18 cellular contexts compared by ENCODE assay signal in genomic region chr10:25766687-25767221, GRCh38.
A peak's percentile ranks its signal among the peaks of the same experiment; 100 is the strongest.
DNase-seq lines count a peak whose midpoint lies in the region; ATAC-seq, FAIRE-seq and TF ChIP-seq lines count a peak whose summit lies in the region.
"Had no signal": no experiment of that assay in that cellular context is flagged by ENCODE, and none has a peak within 500 bp of the region (broad histone marks: within the 10 kb centered on the region; RNA-seq: fewer than 3 reads in every experiment).

No MANE protein-coding gene starts in this region.

- ATAC-seq in SK-N-SH treated with all-trans-retinoic acid at 6 μM for 48 hours (no peak), HG03025 (IDR thresholded peaks at IDR 0.05; ENCODE audit: low FRiP score, unreplicated experiment) (no peak)
- ATAC-seq: left lobe of liver; stimulated activated naive CD8-positive, alpha-beta T cell treated with anti-CD3 and anti-CD28 coated beads, Interleukin-15, Interleukin-2, amounts not matched to agents 100 U/mL and 50 U/mL, for 24 hours had no signal

- DNase-seq in HEK293T (ENCODE audit: extremely low spot score) (no peak), hepatocyte (ENCODE audit: low spot score) (no peak), NCI-H1105 (lab: John Stamatoyannopoulos, UW) (no peak), GM12892 (ENCODE audit: insufficient read length) (no peak)
- no peak for DNase-seq in activated CD4-positive, alpha-beta T cell treated with anti-CD3 and anti-CD28 coated beads, Interleukin-2, amount 50 U/mL, for 1 hour
- DNase-seq: activated gamma-delta T cell; anterior cingulate cortex; NCI-H1694 treated with DMSO at 0.1 percent for 48 hours; NCI-H526 treated with DMSO at 0.1 percent for 48 hours; RPMI8226; stimulated activated CD4-positive, alpha-beta T cell treated with anti-CD3 and anti-CD28 coated beads, Interleukin-12 subunit alpha, Interleukin-12 subunit beta, amount 100 ng/mL, for 4 hours; stimulated activated naive CD8-positive, alpha-beta T cell treated with anti-CD3 and anti-CD28 coated beads, Interleukin-15, Interleukin-2, amounts not matched to agents 100 U/mL and 50 U/mL, for 24 hours had no signal

- H3K4me1 ChIP-seq in hepatocyte (ENCODE audit: insufficient read depth) = no peaks in the 10 kb centered on the region
- H3K4me1 ChIP-seq in neuron (ENCODE audit: insufficient read depth, low read length) = peaks cover 22% of the 10 kb centered on the region

- H3K27ac ChIP-seq in hepatocyte = no peak overlapping the region
- H3K27ac ChIP-seq: coronary artery had no signal

- no peak for FAIRE-seq in GM12892 (lab: Jason Lieb, UNC)
- FAIRE-seq: G401.6 had no signal

- H3K36me3 ChIP-seq in hepatocyte (replicated peaks; ENCODE audit: insufficient read depth, low read depth) (no peaks in the 10 kb centered on the region), neuron (ENCODE audit: insufficient read depth, low read length) (no peaks in the 10 kb centered on the region)

- H3K9me3 ChIP-seq in hepatocyte (ENCODE audit: low read depth) (no peaks in the 10 kb centered on the region), neuron (ENCODE audit: low read length) (peaks cover 3% of the 10 kb centered on the region)

- no peak for TF ChIP-seq POLR2A in GM12892 (IDR thresholded peaks at IDR 0.05; ENCODE audit: low read depth, low read length)

- H2AFZ ChIP-seq in hepatocyte (peak overlapping the region; percentile 62), neuron (ENCODE audit: low read depth, low read length) (peak overlapping the region; percentile 36)

- H3K79me2 ChIP-seq in hepatocyte = no peaks in the 10 kb centered on the region

- H3K9me2 ChIP-seq in hepatocyte (replicated peaks; ENCODE audit: insufficient read depth) = no peaks in the 10 kb centered on the region

- H4K20me1 ChIP-seq in hepatocyte (ENCODE audit: insufficient read depth, poor library complexity, severe bottlenecking) = no peaks in the 10 kb centered on the region

- no peak for TF ChIP-seq CTCF in hepatocyte (IDR thresholded peaks at IDR 0.05; ENCODE audit: poor library complexity)

- CTCF ChIA-PET in HEK293T (lab: Yijun Ruan, JAX) = no interaction called here

- H3K4me2 ChIP-seq in hepatocyte = peak overlapping the region; percentile 74

- H3K4me3 ChIP-seq in hepatocyte (no peak overlapping the region), neuron (ENCODE audit: low read length) (peak overlapping the region; percentile 51)
- H3K4me3 ChIP-seq: coronary artery had no signal

- H3K27me3 ChIP-seq in hepatocyte (peaks cover 26% of the 10 kb centered on the region), neuron (ENCODE audit: insufficient read depth, low read length) (no peaks in the 10 kb centered on the region)

- 3% methylated on average over 16 of the region's 16 CpGs for WGBS in hepatocyte (ENCODE audit: low lambda C conversion rate, missing lambda C conversion rate)

- POLR2A ChIA-PET in HEK293T (lab: Yijun Ruan, JAX) = no interaction called here

TF ChIP-seq in HEK293T, 16 proteins besides CTCF, POLR2A, EP300 and RAD21:
- TF ChIP-seq PKNOX1 (IDR thresholded peaks at IDR 0.05) = peak; percentile 80
- TF ChIP-seq NFRKB (IDR thresholded peaks at IDR 0.05) = no peak
- no peak for TF ChIP-seq ZNF384 (IDR thresholded peaks at IDR 0.05)

TF ChIP-seq in SK-N-SH treated with all-trans-retinoic acid at 6 μM for 48 hours, 23 proteins besides CTCF, POLR2A, EP300 and RAD21:
- TF ChIP-seq TCF4 (CRISPR knock-in tag; IDR thresholded peaks at IDR 0.05; ENCODE audit: borderline replicate concordance) (peak; percentile 50), POU6F1 (CRISPR knock-in tag; IDR thresholded peaks at IDR 0.05; ENCODE audit: borderline replicate concordance, low read depth) (no peak), CSDC2 (CRISPR knock-in tag; IDR thresholded peaks at IDR 0.05) (no peak), GLIS3 (CRISPR knock-in tag; IDR thresholded peaks at IDR 0.05) (no peak), PPARA (CRISPR knock-in tag; IDR thresholded peaks at IDR 0.05; ENCODE audit: borderline replicate concordance) (no peak), ZC3H10 (CRISPR knock-in tag; IDR thresholded peaks at IDR 0.05) (no peak), ESRRG (CRISPR knock-in tag; IDR thresholded peaks at IDR 0.05) (no peak)
